In genomic region chr13:77786888-77787287, GRCh38 we compare ENCODE assay signal across 27 cellular contexts.
"Had no signal": no experiment of that assay in that cellular context is flagged by ENCODE, and none has a peak within 500 bp of the region (broad histone marks: within the 10 kb centered on the region; RNA-seq: fewer than 3 reads in every experiment).

No MANE protein-coding gene starts in this region.

- H3K27ac ChIP-seq: heart left ventricle, left lung, lower lobe of right lung, pancreas, prostate gland, skin epidermis, stomach, thoracic aorta, tibial artery, upper lobe of right lung had no signal

- H3K4me3 ChIP-seq: heart left ventricle, left lung, lower lobe of right lung, pancreas, prostate gland, skin epidermis, stomach, thoracic aorta, tibial artery, upper lobe of right lung had no signal

- H3K9me3 ChIP-seq: lower lobe of right lung, pancreas, prostate gland, thoracic aorta, upper lobe of right lung had no signal

- H3K27me3 ChIP-seq: heart left ventricle, left lung, pancreas, stomach, tibial artery, upper lobe of right lung had no signal

- DNase-seq: heart left ventricle; hypothalamus; islet precursor cell; left lung; lower lobe of right lung; mammary epithelial cell; mesendoderm; naive B cell; natural killer cell; nucleus accumbens; pancreas; posterior cingulate gyrus; retina; right cardiac atrium; stimulated activated CD4-positive, alpha-beta T cell treated with anti-CD3 and anti-CD28 coated beads, Interleukin-12 subunit alpha, Interleukin-12 subunit beta, amount 100 ng/mL, for 4 hours; stimulated activated CD4-positive, alpha-beta T cell treated with anti-CD3 and anti-CD28 coated beads, Interleukin-15, amount 100 ng/mL, for 24 hours; stimulated activated CD4-positive, alpha-beta T cell treated with anti-CD3 and anti-CD28 coated beads, Interleukin-2, amount 100 ng/mL, for 24 hours; stimulated activated CD4-positive, alpha-beta T cell treated with anti-CD3 and anti-CD28 coated beads, Interleukin-4, amount 100 ng/mL, for 1 hour; stimulated activated naive B cell treated with anti-CD40 and anti-IgM and Interleukin-4, amounts not matched to agents 10 μg/mL and 1 μg/mL and 100 μg/mL, for 72 hours; stimulated activated naive CD8-positive, alpha-beta T cell treated with anti-CD3 and anti-CD28 coated beads, Interleukin-15, Interleukin-2, amounts not matched to agents 100 U/mL and 50 U/mL, for 24 hours; stomach; tibial artery; trophoblast cell; upper lobe of right lung had no signal

- H3K36me3 ChIP-seq: heart left ventricle, left lung, lower lobe of right lung, pancreas, prostate gland, stomach, thoracic aorta, tibial artery, upper lobe of right lung had no signal

- H3K4me1 ChIP-seq: heart left ventricle, left lung, lower lobe of right lung, pancreas, prostate gland, stomach, tibial artery, upper lobe of right lung had no signal
